31 cellular contexts compared by ENCODE assay signal in the genomic region with DNA sequence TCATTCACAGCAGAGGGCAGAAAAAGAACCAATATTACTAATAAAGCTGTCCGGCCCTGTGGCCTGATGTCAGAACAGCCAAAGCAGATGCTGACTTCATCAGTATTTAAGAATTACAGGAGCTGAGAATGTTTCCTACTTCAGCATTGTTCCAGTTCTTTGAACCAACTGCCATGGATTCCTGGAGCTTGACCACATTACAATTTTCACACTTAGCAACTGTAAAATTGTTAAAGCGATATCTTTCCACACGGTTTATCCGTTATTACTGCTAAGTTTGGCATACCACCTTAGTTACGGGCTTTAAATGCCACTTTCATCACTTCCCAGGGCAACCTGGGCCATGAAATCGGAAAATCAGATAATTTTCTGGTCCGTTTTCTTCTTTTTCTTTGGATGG.
"Had no signal": no experiment of that assay in that cellular context is flagged by ENCODE, and none has a peak within 500 bp of the region (broad histone marks: within the 10 kb centered on the region; RNA-seq: fewer than 3 reads in every experiment).

No MANE protein-coding gene starts in this region.

- H3K27ac ChIP-seq: gastroesophageal sphincter, neutrophil, pancreas, prostate gland, uterus, VCaP had no signal

- H3K9me3 Mint-ChIP-seq: stimulated activated memory B cell treated with anti-CD40 and anti-IgM and Interleukin-4, amounts not matched to agents 10 μg/mL and 1 μg/mL and 100 μg/mL, for 72 hours; stimulated activated naive CD8-positive, alpha-beta T cell treated with anti-CD3 and anti-CD28 coated beads, Interleukin-15, amount 100 ng/mL, for 72 hours; type B pancreatic cell had no signal

- H3K27ac Mint-ChIP-seq: activated naive CD4-positive, alpha-beta T cell treated with anti-CD3 and anti-CD28 coated beads, Interleukin-2, amount 50 U/mL, for 72 hours; activated T-cell treated with anti-CD3 and anti-CD28 coated beads, Interleukin-2, amount 50 U/mL, for 72 hours; effector memory CD8-positive, alpha-beta T cell; immature natural killer cell; memory B cell; naive thymus-derived CD4-positive, alpha-beta T cell; stimulated activated memory B cell treated with anti-CD40 and anti-IgM and Interleukin-4, amounts not matched to agents 10 μg/mL and 1 μg/mL and 100 μg/mL, for 72 hours; stimulated activated naive CD8-positive, alpha-beta T cell treated with anti-CD3 and anti-CD28 coated beads, Interleukin-15, amount 100 ng/mL, for 72 hours; T-helper 2 cell treated with Interferon-gamma antibody and Interleukin-4, amounts not matched to agents 5 μg/mL and 100 μg/mL, for 36 hours; type B pancreatic cell had no signal

- H3K4me1 Mint-ChIP-seq: immature natural killer cell; memory B cell; naive thymus-derived CD4-positive, alpha-beta T cell; stimulated activated memory B cell treated with anti-CD40 and anti-IgM and Interleukin-4, amounts not matched to agents 10 μg/mL and 1 μg/mL and 100 μg/mL, for 72 hours; stimulated activated naive CD8-positive, alpha-beta T cell treated with anti-CD3 and anti-CD28 coated beads, Interleukin-15, amount 100 ng/mL, for 72 hours had no signal

- H3K4me3 ChIP-seq: gastroesophageal sphincter, pancreas, prostate gland, smooth muscle cell, uterus had no signal

- H3K4me2 ChIP-seq: smooth muscle cell had no signal

- DNase-seq: activated CD4-positive, alpha-beta T cell treated with anti-CD3 and anti-CD28 coated beads for 4 hours; activated CD4-positive, alpha-beta T cell treated with anti-CD3 and anti-CD28 coated beads, Interleukin-2, amount 50 U/mL, for 4 hours; activated naive CD4-positive, alpha-beta T cell; activated T-cell treated with anti-CD3 and anti-CD28 coated beads for 4 hours; activated T-cell treated with anti-CD3 and anti-CD28 coated beads, Interleukin-2, amount 50 U/mL, for 72 hours; effector memory CD8-positive, alpha-beta T cell; head of caudate nucleus; hypothalamus; immature natural killer cell; kidney; left colon; midbrain; naive thymus-derived CD4-positive, alpha-beta T cell; pancreas; stimulated activated CD4-positive, alpha-beta T cell treated with anti-CD3 and anti-CD28 coated beads, Interleukin-1b, Interleukin-23, amount 100 ng/mL, for 48 hours; stimulated activated CD4-positive, alpha-beta T cell treated with anti-CD3 and anti-CD28 coated beads, Interleukin-4, amount 100 ng/mL, for 4 hours; stimulated activated CD8-positive, alpha-beta memory T cell treated with anti-CD3 and anti-CD28 coated beads, Interleukin-4, amount 100 ng/mL, for 48 hours; stimulated activated naive CD8-positive, alpha-beta T cell treated with anti-CD3 and anti-CD28 coated beads, Interleukin-15, amount 100 ng/mL, for 72 hours; substantia nigra; T-helper 1 cell; uterus had no signal

- H3K27me3 ChIP-seq: gastroesophageal sphincter, neutrophil, pancreas, uterus had no signal

- H3K36me3 Mint-ChIP-seq: activated naive CD4-positive, alpha-beta T cell treated with anti-CD3 and anti-CD28 coated beads, Interleukin-2, amount 50 U/mL, for 72 hours; immature natural killer cell; memory B cell; stimulated activated memory B cell treated with anti-CD40 and anti-IgM and Interleukin-4, amounts not matched to agents 10 μg/mL and 1 μg/mL and 100 μg/mL, for 72 hours; type B pancreatic cell had no signal

- ATAC-seq: activated naive CD4-positive, alpha-beta T cell treated with anti-CD3 and anti-CD28 coated beads, Interleukin-2, amount 50 U/mL, for 72 hours; activated T-cell treated with anti-CD3 and anti-CD28 coated beads, Interleukin-2, amount 50 U/mL, for 72 hours; effector memory CD8-positive, alpha-beta T cell; gastroesophageal sphincter; left colon; naive thymus-derived CD4-positive, alpha-beta T cell; pancreas; stimulated activated memory B cell treated with anti-CD40 and anti-IgM and Interleukin-4, amounts not matched to agents 10 μg/mL and 1 μg/mL and 100 μg/mL, for 72 hours; stimulated activated naive CD8-positive, alpha-beta T cell treated with anti-CD3 and anti-CD28 coated beads, Interleukin-15, amount 100 ng/mL, for 72 hours had no signal

- H3K4me1 ChIP-seq: gastroesophageal sphincter, pancreas, prostate gland, uterus had no signal

- H3K36me3 ChIP-seq: gastroesophageal sphincter, neutrophil, pancreas, prostate gland had no signal

- H3K4me3 Mint-ChIP-seq: activated T-cell treated with anti-CD3 and anti-CD28 coated beads, Interleukin-2, amount 50 U/mL, for 72 hours; effector memory CD8-positive, alpha-beta T cell; immature natural killer cell; memory B cell; naive thymus-derived CD4-positive, alpha-beta T cell; stimulated activated memory B cell treated with anti-CD40 and anti-IgM and Interleukin-4, amounts not matched to agents 10 μg/mL and 1 μg/mL and 100 μg/mL, for 72 hours; stimulated activated naive CD8-positive, alpha-beta T cell treated with anti-CD3 and anti-CD28 coated beads, Interleukin-15, amount 100 ng/mL, for 72 hours; T-helper 2 cell treated with Interferon-gamma antibody and Interleukin-4, amounts not matched to agents 5 μg/mL and 100 μg/mL, for 36 hours; type B pancreatic cell had no signal

- H3K27me3 Mint-ChIP-seq: effector memory CD8-positive, alpha-beta T cell; memory B cell; naive thymus-derived CD4-positive, alpha-beta T cell; stimulated activated memory B cell treated with anti-CD40 and anti-IgM and Interleukin-4, amounts not matched to agents 10 μg/mL and 1 μg/mL and 100 μg/mL, for 72 hours; stimulated activated naive CD8-positive, alpha-beta T cell treated with anti-CD3 and anti-CD28 coated beads, Interleukin-15, amount 100 ng/mL, for 72 hours had no signal

- H3K9me3 ChIP-seq: gastroesophageal sphincter, neutrophil, pancreas, prostate gland, uterus had no signal
